In genomic region chr12:98232753-98233385, GRCh38 we compare ENCODE assay signal across 1 cellular context.
TF ChIP-seq lines count a peak whose summit lies in the region.

No MANE protein-coding gene starts in this region.

TF ChIP-seq in HepG2, 621 proteins besides CTCF, POLR2A, EP300 and RAD21 (continued from another document and continues in another):
- TF ChIP-seq ZNF646 (CRISPR knock-in tag; IDR thresholded peaks at IDR 0.05) (peak; percentile 61; the same call in 1 of the 2 replicates), RXRB (CRISPR knock-in tag; IDR thresholded peaks at IDR 0.05; ENCODE audit: borderline replicate concordance) (0 out of 2 replicates have a peak, but pooled peaks have one; percentile 17), FOXP4 (CRISPR knock-in tag; IDR thresholded peaks at IDR 0.05) (peak; percentile 37; the same call in 1 of the 2 replicates), FOXO1 (CRISPR knock-in tag; IDR thresholded peaks at IDR 0.05) (peak; percentile 41; the same call in 1 of the 2 replicates), ONECUT2 (CRISPR knock-in tag; IDR thresholded peaks at IDR 0.05) (peak; percentile 87), ZFP1 (CRISPR knock-in tag; IDR thresholded peaks at IDR 0.05) (no peak), ATF7-NPFF (CRISPR knock-in tag; IDR thresholded peaks at IDR 0.05; ENCODE audit: low read depth) (no peak), KLF6 (CRISPR knock-in tag; IDR thresholded peaks at IDR 0.05) (no peak), SOX13 (IDR thresholded peaks at IDR 0.05) (no peak), SOX13 (CRISPR knock-in tag; conservative IDR thresholded peaks at IDR 0.05 in 1 of 2, IDR thresholded peaks at IDR 0.05 in 1 of 2) (peak in 1 of 2 experiments; percentile 46; a peak in 1 of 4 replicates), ZKSCAN5 (CRISPR knock-in tag; IDR thresholded peaks at IDR 0.05) (no peak), ZNF713 (CRISPR knock-in tag; IDR thresholded peaks at IDR 0.05) (no peak), PAXIP1 (CRISPR knock-in tag; conservative IDR thresholded peaks at IDR 0.05) (peak; percentile 72), NCOR1 (IDR thresholded peaks at IDR 0.05; ENCODE audit: borderline replicate concordance, low read length) (0 out of 2 replicates have a peak, but pooled peaks have one; percentile 19), AHDC1 (CRISPR knock-in tag; IDR thresholded peaks at IDR 0.05; ENCODE audit: borderline replicate concordance) (peak; percentile 83), ZNF770 (CRISPR knock-in tag; IDR thresholded peaks at IDR 0.05) (no peak), CREB1 (IDR thresholded peaks at IDR 0.05) (no peak), CREB1 (CRISPR knock-in tag; IDR thresholded peaks at IDR 0.05) (0 out of 2 replicates have a peak, but pooled peaks have one; percentile 13), HNF4A (CRISPR knock-in tag; IDR thresholded peaks at IDR 0.05) (peak; percentile 69), TFDP1 (CRISPR knock-in tag; IDR thresholded peaks at IDR 0.05; ENCODE audit: borderline replicate concordance) (no peak), ARID3A (IDR thresholded peaks at IDR 0.05; ENCODE audit: low read depth, low read length) (0 out of 2 replicates have a peak, but pooled peaks have one; percentile 26), NBN (conservative IDR thresholded peaks at IDR 0.05) (no peak), SOX6 (IDR thresholded peaks at IDR 0.05) (no peak), SOX6 (CRISPR knock-in tag; IDR thresholded peaks at IDR 0.05) (peak; percentile 56), HDAC2 (CRISPR knock-in tag; IDR thresholded peaks at IDR 0.05) (peak; percentile 15; the same call in 1 of the 2 replicates), FOXP1 (IDR thresholded peaks at IDR 0.05) (no peak), FOXP1 (CRISPR knock-in tag; IDR thresholded peaks at IDR 0.05) (peak; percentile 35; the same call in 1 of the 2 replicates), ZNF816 (CRISPR knock-in tag; IDR thresholded peaks at IDR 0.05; ENCODE audit: borderline replicate concordance) (no peak), ATRX (CRISPR knock-in tag; IDR thresholded peaks at IDR 0.05; ENCODE audit: borderline replicate concordance) (no peak), ZNF670 (CRISPR knock-in tag; IDR thresholded peaks at IDR 0.05; ENCODE audit: borderline replicate concordance) (no peak), ZNF75D (CRISPR knock-in tag; IDR thresholded peaks at IDR 0.05; ENCODE audit: borderline replicate concordance) (no peak), SALL1 (CRISPR knock-in tag; IDR thresholded peaks at IDR 0.05) (peak; percentile 58; the same call in 1 of the 2 replicates)
